Comparison of ENCODE assay signal across 8 cellular contexts in genomic region chr1:145985502-145986439, GRCh38. TPM values are rescaled to one million over a fixed set of nuclear protein-coding genes. Genes with fewer than 3 reads are reported as not detected.
A peak's percentile ranks its signal among the peaks of the same experiment; 100 is the strongest.
DNase-seq lines count a peak whose midpoint lies in the region; ATAC-seq and TF ChIP-seq lines count a peak whose summit lies in the region.

No MANE protein-coding gene starts in this region.

- H3K4me3 ChIP-seq in breast epithelium (peak overlapping the region in 2 of 3 donors; percentile 32 to 62), right lobe of liver (no peak overlapping the region), transverse colon (no peak overlapping the region)

- H3K27me3 ChIP-seq in breast epithelium (no peaks in the 10 kb centered on the region), right lobe of liver (no peaks in the 10 kb centered on the region), transverse colon (no peaks in the 10 kb centered on the region)

- 22% methylated on average over 13 of the region's 15 CpGs for WGBS in right lobe of liver (ENCODE audit: insufficient coverage, low coverage, low lambda C conversion rate, missing lambda C conversion rate)
- 32 to 40% methylated on average over 3 to 15 of the region's 15 CpGs for WGBS in transverse colon (ENCODE audit: low coverage in 1 of 2), 2 donors

- intact Hi-C loops in breast epithelium (cut with DNase I; ENCODE audit: low total_unique reads) (no loop called here), right lobe of liver (cut with DNase I) (no loop called here), transverse colon (cut with DNase I; ENCODE audit: low total_unique reads) (no loop called here)

- DNase-seq in NCI-H2107 treated with DMSO at 0.1 percent for 48 hours (lab: John Stamatoyannopoulos, UW; ENCODE audit: unreplicated experiment) (peak; percentile 55), NCI-H2107 (lab: John Stamatoyannopoulos, UW) (no peak), NOMO-1 (lab: John Stamatoyannopoulos, UW; ENCODE audit: unreplicated experiment in 2 of 2) (peak; percentile 65 to 85), breast epithelium (ENCODE audit: low spot score in 2 of 2) (peak in 1 of 2 donors; percentile 51), right lobe of liver (peak in 2 of 3 donors; percentile 46 to 67), transverse colon (no peak), iPS-NIHi11 (ENCODE audit: low spot score) (no peak)

- H3K4me1 ChIP-seq in breast epithelium (peaks cover 12 to 15% of the 10 kb centered on the region in 2 donors), right lobe of liver (peaks cover 0 to 55% (median 14%) of the 10 kb centered on the region in 4 donors), transverse colon (peaks cover 50 to 64% (median 56%) of the 10 kb centered on the region in 4 donors)

- in situ Hi-C loops in transverse colon (cut with MboI; ENCODE audit: low pct_ligation_motif_present in 1 of 4, low pct_unique_long_range_greater_than_20kb in 1 of 4, low sequenced_read_pairs in 3 of 4), result no loop called here

- TF ChIP-seq POLR2A in breast epithelium (IDR thresholded peaks at IDR 0.05), result peak; percentile 21
- TF ChIP-seq POLR2A in right lobe of liver (IDR thresholded peaks at IDR 0.05), result no peak
- TF ChIP-seq POLR2A in transverse colon (IDR thresholded peaks at IDR 0.05), result peak; percentile 20

- H3K9me3 ChIP-seq in breast epithelium, result no peaks in the 10 kb centered on the region
- no peaks in the 10 kb centered on the region for H3K9me3 ChIP-seq in right lobe of liver
- no peaks in the 10 kb centered on the region for H3K9me3 ChIP-seq in transverse colon

- ATAC-seq in right lobe of liver (peak; percentile 53 to 77 (median 66)), HG02678 (IDR thresholded peaks at IDR 0.05; ENCODE audit: unreplicated experiment) (no peak)

- H3K36me3 ChIP-seq in breast epithelium (no peaks in the 10 kb centered on the region), right lobe of liver (no peaks in the 10 kb centered on the region), transverse colon (no peaks in the 10 kb centered on the region)

- TF ChIP-seq CTCF in breast epithelium (IDR thresholded peaks at IDR 0.05) (no peak), right lobe of liver (IDR thresholded peaks at IDR 0.05) (no peak), transverse colon (IDR thresholded peaks at IDR 0.05) (no peak)

- no peak for TF ChIP-seq EP300 in transverse colon (IDR thresholded peaks at IDR 0.05; ENCODE audit: low read depth)

- H3K27ac ChIP-seq in breast epithelium, result peak overlapping the region; percentile 95 to 97
- H3K27ac ChIP-seq in right lobe of liver, result peak overlapping the region; percentile 57 to 66 (median 59)
- H3K27ac ChIP-seq in transverse colon, result peak overlapping the region; percentile 97 to 99 (median 98)

RNA-seq across cellular contexts. Expression of gene TXNIP, which starts 10.6 kb away (rescaled TPM):
- total RNA-seq in breast epithelium, result 1,000 to 10,000 TPM; 2,506 to 3,955 (median 3,543) TPM
- total RNA-seq in right lobe of liver, result 100 to 1,000 TPM in 3 of 6 experiments, 10 to 100 TPM in 3; 56.3 to 398 (median 134) TPM
- total RNA-seq in transverse colon, result 1,000 to 10,000 TPM in 2 of 4 donors, 100 to 1,000 TPM in 2; 296 to 2,602 (median 982) TPM

RNA-seq across cellular contexts. Expression of gene POLR3GL, which starts 21.3 kb away (rescaled TPM):
- 10 to 100 TPM; 18.0 to 32.8 (median 18.1) TPM for total RNA-seq in breast epithelium
- 10 to 100 TPM in 4 of 6 experiments, 1 to 10 TPM in 2; 8.4 to 14.3 (median 11.9) TPM for total RNA-seq in right lobe of liver
- total RNA-seq in transverse colon, result 10 to 100 TPM in 3 of 4 donors, 1 to 10 TPM in 1; 1.2 to 23.7 (median 14.4) TPM

RNA-seq across cellular contexts. Expression of gene ANKRD34A, which starts 21.4 kb away (rescaled TPM):
- total RNA-seq in breast epithelium, result under 1 TPM; 0.16 to 0.98 (median 0.59) TPM
- total RNA-seq in right lobe of liver, result under 1 TPM in 5 of 6 experiments, not detected in 1; 0.14 to 0.88 (median 0.22) TPM
- total RNA-seq in transverse colon, result 1 to 10 TPM in 1 of 4 donors, under 1 TPM in 2, not detected in 1; 0.41 to 4.1 (median 0.64) TPM

RNA-seq across cellular contexts. Expression of gene LIX1L, which starts 28.0 kb away (rescaled TPM):
- total RNA-seq in breast epithelium (10 to 100 TPM; 18.1 to 28.5 (median 21.8) TPM), right lobe of liver (10 to 100 TPM; 10.6 to 11.9 (median 11.0) TPM), transverse colon (10 to 100 TPM in 2 of 4 donors, 1 to 10 TPM in 2; 7.2 to 12.5 (median 9.8) TPM)

RNA-seq across cellular contexts. Expression of gene HJV, which starts 35.8 kb away (rescaled TPM):
- not detected for total RNA-seq in breast epithelium
- 100 to 1,000 TPM in 4 of 6 experiments, 10 to 100 TPM in 2; 53.0 to 215 (median 109) TPM for total RNA-seq in right lobe of liver
- total RNA-seq in transverse colon, result under 1 TPM in 1 of 4 donors, not detected in 3; 0.27 TPM

Comparison
In these comparisons a context has a peak if more than half of its experiments do, and no peak if none do; other contexts are left out.
1. DNase-seq: peak in NCI-H2107 treated with DMSO at 0.1 percent for 48 hours (single experiment), NOMO-1 (2 of 2) and right lobe of liver (2 of 3); none in NCI-H2107 (single experiment), transverse colon (single experiment) and iPS-NIHi11 (single experiment).
2. H3K4me3 ChIP-seq: peak in breast epithelium (2 of 3); none in right lobe of liver (0 of 3) and transverse colon (0 of 4).
3. Peak in every context shown above with its lines, with median percentiles within 50 percentile points of each other: H3K27ac ChIP-seq.